Comparison of ENCODE assay signal across 12 cellular contexts in genomic region chr3:17194116-17194515, GRCh38.
"Had no signal": no experiment of that assay in that cellular context is flagged by ENCODE, and none has a peak within 500 bp of the region (broad histone marks: within the 10 kb centered on the region; RNA-seq: fewer than 3 reads in every experiment).

No MANE protein-coding gene starts in this region.

- H3K27me3 ChIP-seq: stomach, transverse colon had no signal

- DNase-seq: activated B cell treated with CpG ODN at 0.5 μM for 24 hours; activated CD4-positive, alpha-beta T cell treated with anti-CD3 and anti-CD28 coated beads, Interleukin-2, amount 10 ng/mL, durations not matched to agents 7 days and 5 days; activated CD8-positive, alpha-beta memory T cell treated with anti-CD3 and anti-CD28 coated beads for 24 hours; activated naive CD4-positive, alpha-beta T cell treated with Interleukin-2 at 50 U/mL for 16 hours; central memory CD4-positive, alpha-beta T cell; endodermal cell; erythroblast; mammary epithelial cell; stomach; T-helper 2 cell; transverse colon had no signal

- H3K9me3 ChIP-seq: stomach, transverse colon had no signal

- H3K4me3 ChIP-seq: stomach, transverse colon had no signal

- H3K27ac ChIP-seq: stomach, transverse colon had no signal

- FAIRE-seq: TTC549 had no signal

- H3K36me3 ChIP-seq: transverse colon had no signal
